In genomic region chr2:222835823-222836151, GRCh38 we compare ENCODE assay signal across 18 cellular contexts. TPM values are rescaled to one million over a fixed set of nuclear protein-coding genes. Genes with fewer than 3 reads are reported as not detected.
DNase-seq lines count a peak whose midpoint lies in the region; ATAC-seq, FAIRE-seq and TF ChIP-seq lines count a peak whose summit lies in the region.
"Had no signal": no experiment of that assay in that cellular context is flagged by ENCODE, and none has a peak within 500 bp of the region (broad histone marks: within the 10 kb centered on the region; RNA-seq: fewer than 3 reads in every experiment).

No MANE protein-coding gene starts in this region.

- no peak for TF ChIP-seq EP300 in K562 (IDR thresholded peaks at IDR 0.05; ENCODE audit: low read length)

- H3K4me2 ChIP-seq in PC-9 (peak overlapping the region; percentile 32; the same call in 1 of the 2 replicates), K562 (ENCODE audit: insufficient read depth, low read length) (no peak overlapping the region), parathyroid adenoma (ENCODE audit: low read length) (peak overlapping the region; percentile 45)
- H3K4me2 ChIP-seq: BLaER1 treated with 17β-estradiol and CSF1 and Interleukin-3, amounts not matched to agents 10 nM and 100 nM had no signal

- ATAC-seq in K562 (no peak), GM18861 (IDR thresholded peaks at IDR 0.05; ENCODE audit: unreplicated experiment) (no peak)
- ATAC-seq: CD8-positive, alpha-beta T cell; GM12878 had no signal

- peak overlapping the region; percentile 49 for H3K4me3 Mint-ChIP-seq in MCF 10A (ENCODE audit: unreplicated experiment)
- H3K4me3 Mint-ChIP-seq: B cell; CD8-positive, alpha-beta T cell; H9 had no signal

- H3F3A ChIP-seq in PC-9 (ENCODE audit: insufficient read depth, low read depth): peaks cover 25% of the 10 kb centered on the region

- no TSS peak for BruUV-seq in MCF 10A (replicated peaks; lab: Mats Ljungman, UMichigan)
- no TSS peak for BruUV-seq in PC-9 (replicated peaks; lab: Mats Ljungman, UMichigan)
- no TSS peak for BruUV-seq in K562 (replicated peaks; lab: Mats Ljungman, UMichigan)

- POLR2A ChIA-PET in MCF 10A (lab: Yijun Ruan, JAX): interaction anchor here (0.6 to 9.3 kb wide), 12 partner anchors 8 to 1128 kb away, joined by 3 to 205 read pairs (median 6); partner anchors contain the start of gene ACSL3
- POLR2A ChIA-PET in PC-9 (lab: Charles Lee; ENCODE audit: unreplicated experiment): interaction anchor here (0.6 kb wide), 1 partner anchor 126 kb away, joined by 6 read pairs; no protein-coding TSS in a partner anchor
- POLR2A ChIA-PET in K562 (lab: Yijun Ruan, JAX): interaction anchor here (0.6 to 0.8 kb wide), 2 partner anchors 8 to 95 kb away, joined by 3 to 4 read pairs; no protein-coding TSS in a partner anchor

- intact Hi-C loops in MCF 10A (cut with micrococcal nuclease) (no loop called here), breast epithelium (cut with DNase I; ENCODE audit: low total_unique reads) (no loop called here), PC-9 (cut with micrococcal nuclease; ENCODE audit: unreplicated experiment) (no loop called here), K562 (cut with micrococcal nuclease) (no loop called here)

- peaks cover 28% of the 10 kb centered on the region for H3K4me1 Mint-ChIP-seq in MCF 10A (ENCODE audit: insufficient read depth, unreplicated experiment)
- H3K4me1 Mint-ChIP-seq: B cell, H9 had no signal

- H3K36me3 ChIP-seq in breast epithelium (no peaks in the 10 kb centered on the region), PC-9 (ENCODE audit: low read depth) (no peaks in the 10 kb centered on the region), K562 (ENCODE audit: control insufficient read depth, insufficient read depth, low read length) (no peaks in the 10 kb centered on the region), parathyroid adenoma (ENCODE audit: control insufficient read depth, insufficient read depth, low read length) (no peaks in the 10 kb centered on the region)
- H3K36me3 ChIP-seq: BLaER1 treated with 17β-estradiol and CSF1 and Interleukin-3, amounts not matched to agents 10 nM and 100 nM had no signal

- no peaks in the 10 kb centered on the region for H3K27me3 Mint-ChIP-seq in MCF 10A (ENCODE audit: insufficient read depth, unreplicated experiment)

- H3K27ac ChIP-seq in breast epithelium (no peak overlapping the region), PC-9 (no peak overlapping the region), K562 (ENCODE audit: extremely low read depth, low read depth, low read length) (no peak overlapping the region), parathyroid adenoma (peak overlapping the region; percentile 73)
- H3K27ac ChIP-seq: 22Rv1; BLaER1 treated with 17β-estradiol and CSF1 and Interleukin-3, amounts not matched to agents 10 nM and 100 nM had no signal

- peaks cover 13% of the 10 kb centered on the region for H3K36me3 Mint-ChIP-seq in MCF 10A (ENCODE audit: insufficient read depth, unreplicated experiment)
- H3K36me3 Mint-ChIP-seq: CD8-positive, alpha-beta T cell had no signal

- H3K9ac ChIP-seq in K562 (ENCODE audit: insufficient read depth in 1 of 2, low read depth in 2 of 2, low read length in 2 of 2) (no peak overlapping the region), parathyroid adenoma (no peak overlapping the region)
- H3K9ac ChIP-seq: BLaER1 treated with 17β-estradiol and CSF1 and Interleukin-3, amounts not matched to agents 10 nM and 100 nM had no signal

- no peaks in the 10 kb centered on the region for H3K27me3 ChIP-seq in breast epithelium
- no peaks in the 10 kb centered on the region for H3K27me3 ChIP-seq in PC-9 (ENCODE audit: insufficient read depth, low read depth)
- H3K27me3 ChIP-seq in K562 (ENCODE audit: control insufficient read depth in 2 of 2, insufficient read depth in 2 of 2, low read length in 2 of 2): no peaks in the 10 kb centered on the region
- no peaks in the 10 kb centered on the region for H3K27me3 ChIP-seq in parathyroid adenoma (ENCODE audit: control insufficient read depth, insufficient read depth, low read length)
- H3K27me3 ChIP-seq: BLaER1 treated with 17β-estradiol and CSF1 and Interleukin-3, amounts not matched to agents 10 nM and 100 nM had no signal

- no peak for TF ChIP-seq CTCF in MCF 10A (IDR thresholded peaks at IDR 0.05; ENCODE audit: unreplicated experiment)
- TF ChIP-seq CTCF in breast epithelium (IDR thresholded peaks at IDR 0.05): no peak
- no peak for TF ChIP-seq CTCF in PC-9 (conservative IDR thresholded peaks at IDR 0.05)
- no peak for TF ChIP-seq CTCF in K562 (IDR thresholded peaks at IDR 0.05 in 2 of 3, conservative IDR thresholded peaks at IDR 0.05 in 1 of 3; ENCODE audit: insufficient read depth in 2 of 3, low read depth in 1 of 3, low read length in 3 of 3)
- no peak for TF ChIP-seq CTCF in parathyroid adenoma (IDR thresholded peaks at IDR 0.05)
- TF ChIP-seq CTCF in GM10266 (IDR thresholded peaks at IDR 0.05; ENCODE audit: control insufficient read depth, insufficient read depth, low read depth, missing control alignments): no peak

- FAIRE-seq in K562 (lab: Jason Lieb, UNC): no peak
- FAIRE-seq: GM12878, H1 had no signal

- WGBS in K562 (ENCODE audit: insufficient coverage, low coverage, missing lambda C conversion rate): 39% methylated on average over 5 of the region's 5 CpGs

- H3K9me3 ChIP-seq in breast epithelium (no peaks in the 10 kb centered on the region), PC-9 (ENCODE audit: insufficient read depth, low read depth) (no peaks in the 10 kb centered on the region), K562 (replicated peaks; ENCODE audit: control insufficient read depth, insufficient read depth, low read depth, low read length) (no peaks in the 10 kb centered on the region), parathyroid adenoma (ENCODE audit: control insufficient read depth, low read length) (no peaks in the 10 kb centered on the region)
- H3K9me3 ChIP-seq: BLaER1 treated with 17β-estradiol and CSF1 and Interleukin-3, amounts not matched to agents 10 nM and 100 nM had no signal

- TF ChIP-seq RAD21 in K562 (CRISPR knock-in tag; conservative IDR thresholded peaks at IDR 0.05 in 1 of 2, IDR thresholded peaks at IDR 0.05 in 1 of 2): no peak

- DNase-seq in MCF 10A (ENCODE audit: unreplicated experiment) (no peak), breast epithelium (ENCODE audit: low spot score in 2 of 2) (no peak), PC-9 (no peak), K562 (ENCODE audit: extremely low read depth in 1 of 4, low spot score in 3 of 4) (no peak), NCI-H1048 (lab: John Stamatoyannopoulos, UW) (no peak), GM10266 (ENCODE audit: extremely low spot score) (no peak)
- DNase-seq: Calu3; CD8-positive, alpha-beta T cell; GF-D8; H9; KBM-7 had no signal

- in situ Hi-C loops in K562 (cut with MboI): no loop called here

- H3K9me3 Mint-ChIP-seq in MCF 10A (ENCODE audit: unreplicated experiment): no peaks in the 10 kb centered on the region
- H3K9me3 Mint-ChIP-seq: CD8-positive, alpha-beta T cell; H9 had no signal

- H3K4me3 ChIP-seq in breast epithelium: no peak overlapping the region
- no peak overlapping the region for H3K4me3 ChIP-seq in PC-9
- no peak overlapping the region for H3K4me3 ChIP-seq in K562
- no peak overlapping the region for H3K4me3 ChIP-seq in parathyroid adenoma (ENCODE audit: low read depth, low read length)
- H3K4me3 ChIP-seq: BLaER1 treated with 17β-estradiol and CSF1 and Interleukin-3, amounts not matched to agents 10 nM and 100 nM; GM12878 had no signal

- no peaks in the 10 kb centered on the region for H3K4me1 ChIP-seq in breast epithelium
- H3K4me1 ChIP-seq in PC-9 (replicated peaks; ENCODE audit: insufficient read depth): peaks cover 65% of the 10 kb centered on the region
- peaks cover under 1 to 16% of the 10 kb centered on the region in 2 experiments; a peak in 3 of 5 replicates for H3K4me1 ChIP-seq in K562 (replicated peaks in 1 of 2; ENCODE audit: control insufficient read depth in 2 of 2, insufficient read depth in 2 of 2, low read length in 2 of 2)
- H3K4me1 ChIP-seq in parathyroid adenoma: peaks cover 34% of the 10 kb centered on the region
- H3K4me1 ChIP-seq: BLaER1 treated with 17β-estradiol and CSF1 and Interleukin-3, amounts not matched to agents 10 nM and 100 nM had no signal

- TF ChIP-seq POLR2A in breast epithelium (IDR thresholded peaks at IDR 0.05) (no peak), K562 (conservative IDR thresholded peaks at IDR 0.05) (no peak)

- CTCF ChIA-PET in MCF 10A (lab: Yijun Ruan, JAX): interaction anchor here (0.6 to 2.3 kb wide), 12 partner anchors 8 to 129 kb away, joined by 3 to 13 read pairs (median 3); no protein-coding TSS in a partner anchor
- CTCF ChIA-PET in PC-9 (lab: Charles Lee): interaction anchor here (0.6 to 0.7 kb wide), 4 partner anchors 25 to 828 kb away, joined by 3 to 8 read pairs (median 4); partner anchors contain the start of gene ACSL3
- CTCF ChIA-PET in K562 (lab: Yijun Ruan, JAX; ENCODE audit: low intra/inter-chr PET ratio): no interaction called here

- peaks cover 8% of the 10 kb centered on the region; the same call in 1 of the 2 replicates for H3K79me2 ChIP-seq in PC-9 (ENCODE audit: low read depth)
- H3K79me2 ChIP-seq in K562 (ENCODE audit: control insufficient read depth, insufficient read depth, low read length): no peaks in the 10 kb centered on the region
- no peaks in the 10 kb centered on the region for H3K79me2 ChIP-seq in parathyroid adenoma

- H4K20me1 ChIP-seq in PC-9 (ENCODE audit: insufficient read depth) (no peaks in the 10 kb centered on the region), K562 (replicated peaks; ENCODE audit: control insufficient read depth, insufficient read depth, low read length) (no peaks in the 10 kb centered on the region)
- H4K20me1 ChIP-seq: BLaER1 treated with 17β-estradiol and CSF1 and Interleukin-3, amounts not matched to agents 10 nM and 100 nM had no signal

- H2AFZ ChIP-seq in PC-9: no peak overlapping the region
- 0 out of 2 replicates have a peak overlapping the region, but pooled peaks have one; percentile 35 for H2AFZ ChIP-seq in K562 (ENCODE audit: low read depth, low read length)
- peak overlapping the region; percentile 55 for H2AFZ ChIP-seq in parathyroid adenoma

- no peaks in the 10 kb centered on the region for H3K9me1 ChIP-seq in K562 (ENCODE audit: control insufficient read depth, insufficient read depth, low read length)

- no peaks in the 10 kb centered on the region for H3K9me2 ChIP-seq in PC-9 (ENCODE audit: insufficient read depth)

- peak overlapping the region; percentile 39 for H3K27ac Mint-ChIP-seq in MCF 10A (ENCODE audit: low read depth, unreplicated experiment)
- H3K27ac Mint-ChIP-seq: B cell; CD8-positive, alpha-beta T cell; H9 had no signal

RNA-seq across cellular contexts. Expression of gene ACSL3, which starts 25.0 kb away (rescaled TPM):
- 183 and 203 TPM in 2 replicates for total RNA-seq in MCF 10A (2022)
- 100 to 1,000 TPM in 1 of 3 donors, 10 to 100 TPM in 2; 50.9 to 115 (median 74.4) TPM for total RNA-seq in breast epithelium
- 300 and 446 TPM in 2 replicates for total RNA-seq in PC-9 (2021)
- total RNA-seq in K562 (2011; cell fraction: chromatin; rRNA removed; ENCODE audit: low replicate concordance): 104 and 200 TPM in 2 replicates
- total RNA-seq in K562 (2011; cell fraction: nucleolus; rRNA removed): 86.9 and 118 TPM in 2 replicates
- total RNA-seq in K562 (2011; cell fraction: nucleoplasm; rRNA removed): 148 and 153 TPM in 2 replicates
- total RNA-seq in K562 (2014; rRNA removed): 88.2 and 99.7 TPM in 2 replicates
- 123 and 145 TPM in 2 replicates for total RNA-seq in K562 (2014; rRNA removed; fragmentation: Illumina TruSeq; extraction: Trizol)
- total RNA-seq in K562 (2015; rRNA removed; fragmentation: Illumina TruSeq; extraction: Trizol): 102 and 108 TPM in 2 replicates
- 78.7 and 85.2 TPM in 2 replicates for total RNA-seq in K562 (2021)
- 96.7 and 115 TPM in 2 replicates for polyA plus RNA-seq in K562 (2011; rRNA removed)
- polyA plus RNA-seq in K562 (2011; cell fraction: cytosol; rRNA removed): 44.3 and 75.1 TPM in 2 replicates
- polyA plus RNA-seq in K562 (2011; cell fraction: nucleus; rRNA removed): 31.8 and 43.0 TPM in 2 replicates
- polyA plus RNA-seq in K562 (2012): 72.6 and 74.2 TPM in 2 replicates
- polyA plus RNA-seq in K562 (2014; fragmentation: Illumina TruSeq; extraction: Trizol): 69.4 and 78.8 TPM in 2 replicates
- polyA plus RNA-seq in K562 (2014; fragmentation: Nextera tagmentation; extraction: Ambion mirVana): 10 to 100 TPM; 21.3 to 28.0 TPM
- polyA plus RNA-seq in K562 (2014; rRNA removed): 66.0 and 75.5 TPM in 2 replicates
- 184 and 219 TPM in 2 replicates for polyA minus RNA-seq in K562 (2011; rRNA and poly(A)+ RNA removed)
- polyA minus RNA-seq in K562 (2011; cell fraction: cytosol; rRNA and poly(A)+ RNA removed): 52.7 and 79.6 TPM in 2 replicates
- 44.4 and 83.9 TPM in 2 replicates for polyA minus RNA-seq in K562 (2011; cell fraction: nucleus; rRNA and poly(A)+ RNA removed)
